1 cellular context compared by ENCODE assay signal in genomic region chr10:96698305-96698704, GRCh38.
A peak's percentile ranks its signal among the peaks of the same experiment; 100 is the strongest.
TF ChIP-seq lines count a peak whose summit lies in the region.

No MANE protein-coding gene starts in this region.

TF ChIP-seq in HepG2, 621 proteins besides CTCF, POLR2A, EP300 and RAD21:
- peak; percentile 66 for TF ChIP-seq MNT (IDR thresholded peaks at IDR 0.05)
